ENCODE assay signal across 22 cellular contexts in the genomic region with DNA sequence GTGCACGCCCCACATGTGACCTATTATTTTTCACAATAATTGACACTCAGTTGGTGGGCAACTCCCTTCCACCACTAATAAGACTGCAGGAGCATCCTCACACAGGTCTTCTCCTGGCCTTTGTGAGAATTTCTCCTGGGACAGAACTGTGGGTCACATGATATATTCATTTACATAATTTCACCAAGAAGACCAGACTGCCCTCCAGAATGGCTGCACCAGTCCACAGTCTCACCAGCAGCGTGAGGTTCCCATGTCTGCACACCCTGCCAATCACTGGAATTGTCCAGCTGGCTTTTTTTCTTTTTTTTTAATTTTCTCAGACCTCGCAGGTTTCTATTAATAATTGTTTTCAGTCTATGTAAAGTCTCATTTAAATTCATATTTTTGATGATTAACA. TPM values are rescaled to one million over a fixed set of nuclear protein-coding genes. Genes with fewer than 3 reads are reported as not detected.
DNase-seq lines count a peak whose midpoint lies in the region; ATAC-seq, FAIRE-seq and TF ChIP-seq lines count a peak whose summit lies in the region.
"Had no signal": no experiment of that assay in that cellular context is flagged by ENCODE, and none has a peak within 500 bp of the region (broad histone marks: within the 10 kb centered on the region; RNA-seq: fewer than 3 reads in every experiment).

No MANE protein-coding gene starts in this region.

- TF ChIP-seq POLR2A in K562 (conservative IDR thresholded peaks at IDR 0.05): no peak

- TF ChIP-seq CTCF in K562 (IDR thresholded peaks at IDR 0.05 in 2 of 3, conservative IDR thresholded peaks at IDR 0.05 in 1 of 3; ENCODE audit: insufficient read depth in 2 of 3, low read depth in 1 of 3, low read length in 3 of 3): no peak

- in situ Hi-C loops in K562 (cut with MboI): no loop called here

- H3K4me1 ChIP-seq in K562 (replicated peaks in 1 of 2; ENCODE audit: control insufficient read depth in 2 of 2, insufficient read depth in 2 of 2, low read length in 2 of 2): peaks cover 47 to 87% of the 10 kb centered on the region in 2 experiments

- POLR2A ChIA-PET in K562 (lab: Yijun Ruan, JAX): interaction anchor here (0.7 to 2.3 kb wide), 3 partner anchors 8 to 43 kb away, joined by 3 to 13 read pairs (median 5); no protein-coding TSS in a partner anchor

- 79% methylated on average over 3 of the region's 3 CpGs for WGBS in K562 (ENCODE audit: insufficient coverage, low coverage, missing lambda C conversion rate)

- no peak for FAIRE-seq in K562 (lab: Jason Lieb, UNC)
- FAIRE-seq: A204.1, GM12878, H1, HepG2 had no signal

- BruUV-seq in K562 (replicated peaks; lab: Mats Ljungman, UMichigan): no TSS peak

- CTCF ChIA-PET in K562 (lab: Yijun Ruan, JAX; ENCODE audit: low intra/inter-chr PET ratio): no interaction called here

- no peak overlapping the region; the same call in 1 of the 3 replicates for H3K27ac ChIP-seq in K562 (ENCODE audit: extremely low read depth, low read depth, low read length)

- no peaks in the 10 kb centered on the region for H3K27me3 Mint-ChIP-seq in activated naive CD8-positive, alpha-beta T cell
- no peaks in the 10 kb centered on the region for H3K27me3 Mint-ChIP-seq in activated naive CD8-positive, alpha-beta T cell treated with anti-CD3 and anti-CD28 coated beads, Interleukin-2, amount 50 U/mL, for 24 hours
- no peaks in the 10 kb centered on the region for H3K27me3 Mint-ChIP-seq in T-helper 17 cell
- no peaks in the 10 kb centered on the region for H3K27me3 Mint-ChIP-seq in activated CD4-positive, alpha-beta T cell treated with anti-CD3 and anti-CD28 coated beads, Interleukin-2, amount 10 ng/mL, durations not matched to agents 24 days and 14 days
- H3K27me3 Mint-ChIP-seq: CD8-positive, alpha-beta memory T cell had no signal

- no peak overlapping the region for H3K4me2 ChIP-seq in K562 (ENCODE audit: insufficient read depth, low read length)

- no peak for TF ChIP-seq EP300 in K562 (IDR thresholded peaks at IDR 0.05; ENCODE audit: low read length)

- H3K4me3 Mint-ChIP-seq in activated naive CD8-positive, alpha-beta T cell: no peak overlapping the region
- H3K4me3 Mint-ChIP-seq in activated naive CD8-positive, alpha-beta T cell treated with anti-CD3 and anti-CD28 coated beads, Interleukin-2, amount 50 U/mL, for 24 hours: no peak overlapping the region
- no peak overlapping the region for H3K4me3 Mint-ChIP-seq in T-helper 17 cell
- H3K4me3 Mint-ChIP-seq in activated CD4-positive, alpha-beta T cell treated with anti-CD3 and anti-CD28 coated beads, Interleukin-2, amount 10 ng/mL, durations not matched to agents 24 days and 14 days: no peak overlapping the region

- H3K27me3 ChIP-seq in K562 (ENCODE audit: control insufficient read depth in 2 of 2, insufficient read depth in 2 of 2, low read length in 2 of 2): no peaks in the 10 kb centered on the region
- H3K27me3 ChIP-seq in H7 (ENCODE audit: control insufficient read depth, insufficient read depth, low read length): no peaks in the 10 kb centered on the region
- H3K27me3 ChIP-seq: BE2C had no signal

- no peak for TF ChIP-seq RAD21 in K562 (CRISPR knock-in tag; conservative IDR thresholded peaks at IDR 0.05 in 1 of 2, IDR thresholded peaks at IDR 0.05 in 1 of 2)

- H3K9me3 ChIP-seq in T-helper 17 cell (ENCODE audit: control insufficient read depth, low read length, poor library complexity, severe bottlenecking) (no peaks in the 10 kb centered on the region), K562 (replicated peaks; ENCODE audit: control insufficient read depth, insufficient read depth, low read depth, low read length) (no peaks in the 10 kb centered on the region)
- H3K9me3 ChIP-seq: BE2C, HAP-1 had no signal

- no peaks in the 10 kb centered on the region for H3K9me1 ChIP-seq in K562 (ENCODE audit: control insufficient read depth, insufficient read depth, low read length)

- intact Hi-C loops in K562 (cut with micrococcal nuclease): loop anchor here (2.0 kb wide), 1 partner anchor 40 kb away; no protein-coding TSS in a partner anchor
- intact Hi-C loops in activated CD4-positive, alpha-beta T cell treated with anti-CD3 and anti-CD28 coated beads, Interleukin-2, amount 10 ng/mL, durations not matched to agents 24 days and 14 days (cut with micrococcal nuclease): loop anchor here (10.0 kb wide), 1 partner anchor 70 kb away; no protein-coding TSS in a partner anchor

- no peak for ATAC-seq in activated naive CD8-positive, alpha-beta T cell treated with anti-CD3 and anti-CD28 coated beads, Interleukin-2, amount 50 U/mL, for 24 hours
- no peak for ATAC-seq in T-helper 17 cell
- no peak for ATAC-seq in K562
- ATAC-seq: GM12878, HepG2 had no signal

- H3K9me3 Mint-ChIP-seq in activated naive CD8-positive, alpha-beta T cell (ENCODE audit: low read depth): no peaks in the 10 kb centered on the region
- no peaks in the 10 kb centered on the region for H3K9me3 Mint-ChIP-seq in activated naive CD8-positive, alpha-beta T cell treated with anti-CD3 and anti-CD28 coated beads, Interleukin-2, amount 50 U/mL, for 24 hours
- H3K9me3 Mint-ChIP-seq in activated CD4-positive, alpha-beta T cell treated with anti-CD3 and anti-CD28 coated beads, Interleukin-2, amount 10 ng/mL, durations not matched to agents 24 days and 14 days: no peaks in the 10 kb centered on the region
- H3K9me3 Mint-ChIP-seq: CD8-positive, alpha-beta memory T cell had no signal

- H3K36me3 ChIP-seq in K562 (ENCODE audit: control insufficient read depth, insufficient read depth, low read length): no peaks in the 10 kb centered on the region
- no peaks in the 10 kb centered on the region; the same call in 1 of the 2 replicates for H3K36me3 ChIP-seq in H7 (replicated peaks; ENCODE audit: control insufficient read depth, insufficient read depth, low read length)
- H3K36me3 ChIP-seq: HAP-1 had no signal

- peaks cover 14% of the 10 kb centered on the region for H3K36me3 Mint-ChIP-seq in activated naive CD8-positive, alpha-beta T cell
- H3K36me3 Mint-ChIP-seq in activated naive CD8-positive, alpha-beta T cell treated with anti-CD3 and anti-CD28 coated beads, Interleukin-2, amount 50 U/mL, for 24 hours (ENCODE audit: low read depth): peaks cover 2% of the 10 kb centered on the region
- no peaks in the 10 kb centered on the region for H3K36me3 Mint-ChIP-seq in T-helper 17 cell (ENCODE audit: low read depth)
- peaks cover 11% of the 10 kb centered on the region for H3K36me3 Mint-ChIP-seq in activated CD4-positive, alpha-beta T cell treated with anti-CD3 and anti-CD28 coated beads, Interleukin-2, amount 10 ng/mL, durations not matched to agents 24 days and 14 days (ENCODE audit: low read depth)

- DNase-seq in activated naive CD8-positive, alpha-beta T cell treated with anti-CD3 and anti-CD28 coated beads, Interleukin-2, amount 50 U/mL, for 24 hours: no peak
- DNase-seq in T-helper 17 cell (no peak), K562 (ENCODE audit: extremely low read depth in 1 of 4, low spot score in 3 of 4) (no peak), mucosa of gallbladder (ENCODE audit: low spot score) (peak; percentile 4), H7 (no peak)
- DNase-seq in activated CD4-positive, alpha-beta T cell treated with anti-CD3 and anti-CD28 coated beads, Interleukin-2, amount 10 ng/mL, durations not matched to agents 24 days and 14 days: no peak
- DNase-seq: ACHN; BE2C; C1 segment of cervical spinal cord; CD4-positive, CD25-positive, alpha-beta regulatory T cell; CD8-positive, alpha-beta memory T cell; COR-L47; DMS 273 treated with DMSO at 0.1 percent for 48 hours; DMS53; DND-41; EL had no signal

- H3K9ac ChIP-seq in K562 (ENCODE audit: insufficient read depth in 1 of 2, low read depth in 2 of 2, low read length in 2 of 2): peak overlapping the region in 1 of 2 experiments; percentile 33; a peak in 2 of 4 replicates

- peak overlapping the region; percentile 46 for H3K27ac Mint-ChIP-seq in activated naive CD8-positive, alpha-beta T cell
- H3K27ac Mint-ChIP-seq in activated naive CD8-positive, alpha-beta T cell treated with anti-CD3 and anti-CD28 coated beads, Interleukin-2, amount 50 U/mL, for 24 hours: no peak overlapping the region
- H3K27ac Mint-ChIP-seq in T-helper 17 cell: peak overlapping the region; percentile 44
- H3K27ac Mint-ChIP-seq in activated CD4-positive, alpha-beta T cell treated with anti-CD3 and anti-CD28 coated beads, Interleukin-2, amount 10 ng/mL, durations not matched to agents 24 days and 14 days: no peak overlapping the region

- peaks cover 43% of the 10 kb centered on the region for H3K4me1 Mint-ChIP-seq in activated naive CD8-positive, alpha-beta T cell (ENCODE audit: low read depth)
- peaks cover 26% of the 10 kb centered on the region for H3K4me1 Mint-ChIP-seq in activated naive CD8-positive, alpha-beta T cell treated with anti-CD3 and anti-CD28 coated beads, Interleukin-2, amount 50 U/mL, for 24 hours
- peaks cover 34% of the 10 kb centered on the region for H3K4me1 Mint-ChIP-seq in T-helper 17 cell
- H3K4me1 Mint-ChIP-seq in activated CD4-positive, alpha-beta T cell treated with anti-CD3 and anti-CD28 coated beads, Interleukin-2, amount 10 ng/mL, durations not matched to agents 24 days and 14 days: peaks cover 51% of the 10 kb centered on the region

- H3K4me3 ChIP-seq in K562 (no peak overlapping the region), H7 (ENCODE audit: insufficient read depth, low read depth, low read length) (no peak overlapping the region)
- H3K4me3 ChIP-seq: GM12878, HAP-1 had no signal

- H4K20me1 ChIP-seq in K562 (replicated peaks; ENCODE audit: control insufficient read depth, insufficient read depth, low read length): no peaks in the 10 kb centered on the region

- H2AFZ ChIP-seq in K562 (ENCODE audit: low read depth, low read length): no peak overlapping the region

- H3K79me2 ChIP-seq in K562 (ENCODE audit: control insufficient read depth, insufficient read depth, low read length): peaks cover 10% of the 10 kb centered on the region; the same call in 2 of the 3 replicates

RNA-seq across cellular contexts. Expression of gene ATP1A1, which starts 41.3 kb away (rescaled TPM):
- total RNA-seq in T-helper 17 cell: 100 to 1,000 TPM; 259 to 313 TPM
- total RNA-seq in K562 (2011; cell fraction: chromatin; rRNA removed; ENCODE audit: low replicate concordance): 725 and 867 TPM in 2 replicates
- total RNA-seq in K562 (2011; cell fraction: nucleolus; rRNA removed): 1,035 and 1,106 TPM in 2 replicates
- 881 and 968 TPM in 2 replicates for total RNA-seq in K562 (2011; cell fraction: nucleoplasm; rRNA removed)
- total RNA-seq in K562 (2014; rRNA removed): 234 and 262 TPM in 2 replicates
- total RNA-seq in K562 (2014; rRNA removed; fragmentation: Illumina TruSeq; extraction: Trizol): 109 and 122 TPM in 2 replicates
- 99.3 and 103 TPM in 2 replicates for total RNA-seq in K562 (2015; rRNA removed; fragmentation: Illumina TruSeq; extraction: Trizol)
- total RNA-seq in K562 (2021): 319 and 354 TPM in 2 replicates
- polyA plus RNA-seq in K562 (2011; rRNA removed): 358 and 513 TPM in 2 replicates
- 378 and 399 TPM in 2 replicates for polyA plus RNA-seq in K562 (2011; cell fraction: cytosol; rRNA removed)
- 255 and 257 TPM in 2 replicates for polyA plus RNA-seq in K562 (2011; cell fraction: nucleus; rRNA removed)
- polyA plus RNA-seq in K562 (2012): 185 and 295 TPM in 2 replicates
- 358 and 388 TPM in 2 replicates for polyA plus RNA-seq in K562 (2014; fragmentation: Illumina TruSeq; extraction: Trizol)
- 100 to 1,000 TPM; 113 to 135 TPM for polyA plus RNA-seq in K562 (2014; fragmentation: Nextera tagmentation; extraction: Ambion mirVana)
- polyA plus RNA-seq in K562 (2014; rRNA removed): 261 and 293 TPM in 2 replicates
- polyA minus RNA-seq in K562 (2011; rRNA and poly(A)+ RNA removed): 616 and 874 TPM in 2 replicates
- polyA minus RNA-seq in K562 (2011; cell fraction: cytosol; rRNA and poly(A)+ RNA removed): 258 and 300 TPM in 2 replicates
- polyA minus RNA-seq in K562 (2011; cell fraction: nucleus; rRNA and poly(A)+ RNA removed): 138 and 192 TPM in 2 replicates
- 2,502 TPM for total RNA-seq in mucosa of gallbladder
- 80.2 and 81.8 TPM in 2 replicates for total RNA-seq in H7 (2014; rRNA removed; shearing (Covaris generic))
- 252 and 261 TPM in 2 replicates for total RNA-seq in activated CD4-positive, alpha-beta T cell treated with anti-CD3 and anti-CD28 coated beads, Interleukin-2, amount 10 ng/mL, durations not matched to agents 24 days and 14 days

Comparison
In these comparisons a context has a peak if more than half of its experiments do, and no peak if none do; other contexts are left out.
1. H3K27ac Mint-ChIP-seq: peak in activated naive CD8-positive, alpha-beta T cell (single experiment) and T-helper 17 cell (single experiment); none in activated naive CD8-positive, alpha-beta T cell treated with anti-CD3 and anti-CD28 coated beads, Interleukin-2, amount 50 U/mL, for 24 hours (single experiment) and activated CD4-positive, alpha-beta T cell treated with anti-CD3 and anti-CD28 coated beads, Interleukin-2, amount 10 ng/mL, durations not matched to agents 24 days and 14 days (single experiment).